Comparison of ENCODE assay signal across 25 cellular contexts in the genomic region with DNA sequence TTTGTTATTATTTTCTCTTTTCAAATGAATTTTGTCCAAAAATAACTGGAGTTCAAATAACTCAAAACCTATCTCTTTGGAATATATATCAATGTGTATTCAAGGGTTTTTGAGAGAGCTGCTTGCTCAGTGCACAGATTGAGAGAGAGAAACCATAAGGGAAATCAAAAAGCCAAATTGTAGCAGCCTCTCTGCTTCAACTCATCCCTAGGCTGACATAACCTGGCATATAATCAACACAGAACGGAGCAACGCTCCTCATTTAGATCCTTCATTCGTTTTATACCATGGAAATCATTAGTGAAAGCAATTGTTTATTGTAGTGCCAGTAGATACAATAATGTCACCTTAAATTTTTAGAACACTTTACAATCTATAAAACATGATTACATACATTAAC. TPM values are rescaled to one million over a fixed set of nuclear protein-coding genes. Genes with fewer than 3 reads are reported as not detected.
"Had no signal": no experiment of that assay in that cellular context is flagged by ENCODE, and none has a peak within 500 bp of the region (broad histone marks: within the 10 kb centered on the region; RNA-seq: fewer than 3 reads in every experiment).

No MANE protein-coding gene starts in this region.

- H3K36me3 ChIP-seq: cardiac muscle cell, esophagus squamous epithelium, right lobe of liver, transverse colon, WERI-Rb-1 had no signal

- ATAC-seq: activated CD4-positive, CD25-positive, alpha-beta regulatory T cell treated with anti-CD3 and anti-CD28 coated beads, Interleukin-2, amount 50 U/mL, for 24 hours; body of pancreas; left cardiac atrium; left ventricle myocardium superior; mucosa of descending colon; right lobe of liver had no signal

- H3K4me1 ChIP-seq: body of pancreas, esophagus squamous epithelium, right lobe of liver, testis, transverse colon had no signal

- H3K27me3 ChIP-seq: body of pancreas, cardiac muscle cell, esophagus squamous epithelium, right lobe of liver, testis, transverse colon had no signal

- H3K9me3 ChIP-seq: body of pancreas, esophagus squamous epithelium, right lobe of liver, testis, transverse colon had no signal

- H3K27ac ChIP-seq: body of pancreas, cardiac muscle cell, epithelial cell of prostate, esophagus squamous epithelium, right lobe of liver, testis, transverse colon, WERI-Rb-1 had no signal

- DNase-seq: activated CD4-positive, alpha-beta T cell treated with anti-CD3 and anti-CD28 coated beads for 48 hours; activated CD4-positive, alpha-beta T cell treated with anti-CD3 and anti-CD28 coated beads, Interleukin-2, amount 50 U/mL, for 48 hours; activated CD8-positive, alpha-beta memory T cell treated with anti-CD3 and anti-CD28 coated beads for 24 hours; activated effector memory CD4-positive, alpha-beta T cell treated with Interleukin-2 at 50 U/mL for 16 hours; activated naive CD4-positive, alpha-beta T cell treated with Interleukin-2 at 50 U/mL for 16 hours; aorta; body of pancreas; effector CD4-positive, alpha-beta T cell; esophagus squamous epithelium; foreskin melanocyte; left cardiac atrium; left ventricle myocardium superior; mucosa of descending colon; right lobe of liver; stimulated activated CD4-positive, alpha-beta T cell treated with anti-CD3 and anti-CD28 coated beads, Interleukin-2, amount 100 ng/mL, for 48 hours; stimulated activated naive CD4-positive, alpha-beta T cell treated with Interleukin-2 at 50 U/mL for 16 hours; testis; transverse colon; WERI-Rb-1 had no signal

- H3K4me3 ChIP-seq: body of pancreas, cardiac muscle cell, esophagus squamous epithelium, mucosa of descending colon, right lobe of liver, testis, transverse colon had no signal

RNA-seq across cellular contexts. Expression of gene GPM6A, which starts 1.8 kb away (rescaled TPM):
- total RNA-seq: myocyte; osteocyte; T-helper 1 cell treated with Interleukin-12 subunit alpha and Interleukin-12 subunit beta and Interleukin-4 antibody, amounts not matched to agents 30 ng/mL and 1 ng/mL, for 36 hours had no signal
- polyA plus RNA-seq: aorta had no signal
